Comparison of ENCODE assay signal across 8 cellular contexts in the genomic region with DNA sequence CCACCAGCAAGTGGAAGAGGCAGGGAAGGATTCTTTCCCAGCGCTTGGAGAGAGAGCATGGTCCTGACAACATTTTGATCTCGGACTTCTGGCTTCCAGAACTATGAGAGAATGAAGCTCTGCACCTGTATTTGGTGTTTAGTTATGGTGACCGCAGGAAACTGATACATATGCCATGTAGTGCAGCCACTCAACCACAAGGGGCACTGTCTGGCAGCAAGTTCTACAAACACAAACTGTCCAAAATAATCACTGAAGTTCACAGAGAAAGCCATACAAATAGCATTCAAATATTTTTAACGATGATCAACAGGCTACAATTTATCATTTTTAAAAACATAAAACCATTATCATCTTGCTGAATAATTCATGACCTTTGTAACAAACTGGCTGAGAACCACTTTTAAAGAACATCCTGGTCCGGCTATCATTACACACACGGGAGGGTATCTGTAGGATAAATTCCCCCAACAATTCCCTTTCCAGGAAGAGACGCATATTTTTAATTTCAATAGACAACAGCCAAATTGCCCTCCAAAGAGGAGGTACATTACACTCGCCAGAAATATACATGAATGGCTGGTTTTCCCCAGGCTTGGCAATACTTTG. TPM values are rescaled to one million over a fixed set of nuclear protein-coding genes. Genes with fewer than 3 reads are reported as not detected.
A peak's percentile ranks its signal among the peaks of the same experiment; 100 is the strongest.
DNase-seq lines count a peak whose midpoint lies in the region; ATAC-seq, FAIRE-seq and TF ChIP-seq lines count a peak whose summit lies in the region.

No MANE protein-coding gene starts in this region.

- no peak overlapping the region for H3K4ac ChIP-seq in IMR-90 (ENCODE audit: low read depth, low read length)

- intact Hi-C loops in IMR-90 (cut with micrococcal nuclease), result no loop called here
- intact Hi-C loops in head of caudate nucleus (cut with DNase I), result no loop called here

- H3K27me3 ChIP-seq in IMR-90 (ENCODE audit: control insufficient read depth, insufficient read depth, low read length), result no peaks in the 10 kb centered on the region

- no peak overlapping the region for H2AFZ ChIP-seq in IMR-90 (replicated peaks; ENCODE audit: low read length, poor library complexity)

- peaks cover 7% of the 10 kb centered on the region for H3K4me1 ChIP-seq in IMR-90 (ENCODE audit: control insufficient read depth, insufficient read depth, low read length)

- no peak overlapping the region for H2BK15ac ChIP-seq in IMR-90 (ENCODE audit: low read depth, low read length)

- in situ Hi-C loops in IMR-90 (cut with MboI; ENCODE audit: low sequenced_read_pairs), result no loop called here

- POLR2A ChIA-PET in IMR-90 (lab: Charles Lee; ENCODE audit: unreplicated experiment), result no interaction called here

- H4K91ac ChIP-seq in IMR-90 (ENCODE audit: insufficient read depth, low read depth, low read length), result no peak overlapping the region

- no peak for FAIRE-seq in RCC 7860 (lab: Jason Lieb, UNC)

- no TSS peak for BruUV-seq in IMR-90 (replicated peaks; lab: Mats Ljungman, UMichigan)

- no peaks in the 10 kb centered on the region for H3K9me3 ChIP-seq in IMR-90 (ENCODE audit: control insufficient read depth, insufficient read depth, low read length)

- DNase-seq in DMS153 treated with DMSO at 0.1 percent for 48 hours (lab: John Stamatoyannopoulos, UW; ENCODE audit: unreplicated experiment) (peak; percentile 36), IMR-90 (peak; percentile 70), RCC 7860 (ENCODE audit: low spot score) (peak; percentile 14), head of caudate nucleus (peak in 40 of 42 donors; percentile 39 to 88 (median 68)), retinal pigment epithelial cell (ENCODE audit: low read depth) (no peak)
- DNase-seq in activated gamma-delta T cell treated with anti-CD3 and anti-CD28 coated beads, Interleukin-2, amount 50 U/mL, for 16 hours (ENCODE audit: low read depth), result peak; percentile 30

- dilution Hi-C loops in IMR-90 (cut with HindIII; ENCODE audit: low sequenced_read_pairs, unreplicated experiment), result no loop called here

- peak; percentile 49 for ATAC-seq in IMR-90 (ENCODE audit: low read depth)
- ATAC-seq in GM19463 (IDR thresholded peaks at IDR 0.05; ENCODE audit: unreplicated experiment), result no peak
- no peak for ATAC-seq in GM18873 (IDR thresholded peaks at IDR 0.05; ENCODE audit: low FRiP score, unreplicated experiment)

- CTCF ChIA-PET in IMR-90 (lab: Yijun Ruan, JAX), result interaction anchor here (0.5 to 1.1 kb wide), 3 partner anchors 12 to 48 kb away, joined by 3 read pairs; no protein-coding TSS in a partner anchor

- no peak overlapping the region for H3K14ac ChIP-seq in IMR-90 (replicated peaks; ENCODE audit: low read depth, low read length)

- H3K36me3 ChIP-seq in IMR-90 (ENCODE audit: control insufficient read depth, insufficient read depth, low read length), result no peaks in the 10 kb centered on the region

- no peak overlapping the region for H2AK9ac ChIP-seq in IMR-90 (replicated peaks; ENCODE audit: low read depth, low read length, poor library complexity)

- WGBS in IMR-90 (ENCODE audit: extremely low coverage in 2 of 2, insufficient read length in 1 of 2), 2 experiments, result 0% methylated on average over 2 of the region's 8 CpGs; no CpG with 5 or more reads in 1 of the 2 experiments

- H3K4me3 ChIP-seq in IMR-90 (ENCODE audit: insufficient read depth, low read depth, low read length), result no peak overlapping the region
- H3K4me3 ChIP-seq in retinal pigment epithelial cell (ENCODE audit: low read length), result no peak overlapping the region

- peak; percentile 75 for TF ChIP-seq CTCF in IMR-90 (conservative IDR thresholded peaks at IDR 0.05; ENCODE audit: low read depth, low read length)
- peak; percentile 99 for TF ChIP-seq CTCF in retinal pigment epithelial cell (conservative IDR thresholded peaks at IDR 0.05; ENCODE audit: low read depth, low read length)

- no peak overlapping the region for H3K27ac ChIP-seq in IMR-90 (ENCODE audit: insufficient read depth, low read length)

- no peak overlapping the region for H3K56ac ChIP-seq in IMR-90 (ENCODE audit: extremely low read depth, insufficient read depth, low read length)

- peak; percentile 56 for TF ChIP-seq RAD21 in IMR-90 (IDR thresholded peaks at IDR 0.05; ENCODE audit: low read length)

- no peak overlapping the region for H2BK20ac ChIP-seq in IMR-90 (ENCODE audit: low read depth, low read length)

- H4K8ac ChIP-seq in IMR-90 (ENCODE audit: low read depth in 2 of 2, low read length in 2 of 2), result no peak overlapping the region

- H2AK5ac ChIP-seq in IMR-90 (ENCODE audit: low read depth, low read length), result no peak overlapping the region

- no peaks in the 10 kb centered on the region for H4K20me1 ChIP-seq in IMR-90 (ENCODE audit: insufficient read depth, low read length)

- H2BK5ac ChIP-seq in IMR-90 (ENCODE audit: low read depth, low read length, poor library complexity, severe bottlenecking), result no peak overlapping the region

- H2BK120ac ChIP-seq in IMR-90 (ENCODE audit: low read depth, low read length), result no peak overlapping the region

- peaks cover 0 to 1% of the 10 kb centered on the region in 2 experiments; a peak in 1 of 4 replicates for H3K79me1 ChIP-seq in IMR-90 (ENCODE audit: low read depth in 1 of 2, low read length in 2 of 2)

- H3K4me2 ChIP-seq in IMR-90 (ENCODE audit: low read depth, low read length), result no peak overlapping the region

- H3K23ac ChIP-seq in IMR-90 (ENCODE audit: low read depth, low read length), result no peak overlapping the region

- peaks cover 5% of the 10 kb centered on the region; the same call in 1 of the 2 replicates for H3K9me1 ChIP-seq in IMR-90 (ENCODE audit: insufficient read depth, low read length)

- H3K18ac ChIP-seq in IMR-90 (ENCODE audit: low read depth, low read length), result no peak overlapping the region

- H4K5ac ChIP-seq in IMR-90 (ENCODE audit: low read depth, low read length), result no peak overlapping the region

- no peak for TF ChIP-seq POLR2A in IMR-90 (IDR thresholded peaks at IDR 0.05; ENCODE audit: low read depth, low read length)

- H3K9ac ChIP-seq in IMR-90 (ENCODE audit: low read depth, low read length), result no peak overlapping the region

TF ChIP-seq in IMR-90, 13 proteins besides CTCF, POLR2A, EP300 and RAD21:
- no peak for TF ChIP-seq MAZ (IDR thresholded peaks at IDR 0.05; ENCODE audit: borderline replicate concordance, low read depth, low read length)
- no peak for TF ChIP-seq MAFK (IDR thresholded peaks at IDR 0.05; ENCODE audit: low read depth, low read length)
- no peak for TF ChIP-seq NFE2L2 (IDR thresholded peaks at IDR 0.05; ENCODE audit: low read depth, low read length)
- no peak for TF ChIP-seq FOS (IDR thresholded peaks at IDR 0.05; ENCODE audit: low read depth, low read length)
- TF ChIP-seq BHLHE40 (IDR thresholded peaks at IDR 0.05; ENCODE audit: low read depth, low read length), result no peak
- TF ChIP-seq RFX5 (IDR thresholded peaks at IDR 0.05; ENCODE audit: low read depth, low read length), result no peak
- TF ChIP-seq, protein P1, sequence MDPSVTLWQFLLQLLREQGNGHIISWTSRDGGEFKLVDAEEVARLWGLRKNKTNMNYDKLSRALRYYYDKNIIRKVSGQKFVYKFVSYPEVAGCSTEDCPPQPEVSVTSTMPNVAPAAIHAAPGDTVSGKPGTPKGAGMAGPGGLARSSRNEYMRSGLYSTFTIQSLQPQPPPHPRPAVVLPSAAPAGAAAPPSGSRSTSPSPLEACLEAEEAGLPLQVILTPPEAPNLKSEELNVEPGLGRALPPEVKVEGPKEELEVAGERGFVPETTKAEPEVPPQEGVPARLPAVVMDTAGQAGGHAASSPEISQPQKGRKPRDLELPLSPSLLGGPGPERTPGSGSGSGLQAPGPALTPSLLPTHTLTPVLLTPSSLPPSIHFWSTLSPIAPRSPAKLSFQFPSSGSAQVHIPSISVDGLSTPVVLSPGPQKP (IDR thresholded peaks at IDR 0.05; ENCODE audit: borderline replicate concordance, low read depth, low read length), result no peak
- no peak for TF ChIP-seq RCOR1 (IDR thresholded peaks at IDR 0.05; ENCODE audit: insufficient replicate concordance, low read length)
- no peak for TF ChIP-seq SMC3 (IDR thresholded peaks at IDR 0.05; ENCODE audit: low read depth, low read length)
TF ChIP-seq in IMR-90: peak in this region for 0.

RNA-seq across cellular contexts. Expression of a gene that starts 9.3 kb away (rescaled TPM):
- total RNA-seq in IMR-90 (2012; rRNA removed), result 12.8 and 13.4 TPM in 2 replicates
- 15.4 and 18.7 TPM in 2 replicates for polyA plus RNA-seq in IMR-90 (2012; rRNA removed)
- polyA plus RNA-seq in IMR-90 (2012; cell fraction: cytosol; rRNA removed), result 12.7 and 18.1 TPM in 2 replicates
- 5.1 and 8.9 TPM in 2 replicates for polyA plus RNA-seq in IMR-90 (2012; cell fraction: nucleus; rRNA removed; ENCODE audit: low replicate concordance)

RNA-seq across cellular contexts. Expression of a gene that starts 31.0 kb away (rescaled TPM):
- 7.5 and 8.8 TPM in 2 replicates for total RNA-seq in IMR-90 (2012; rRNA removed)
- 12.2 and 13.0 TPM in 2 replicates for polyA plus RNA-seq in IMR-90 (2012; rRNA removed)
- 8.1 and 10.8 TPM in 2 replicates for polyA plus RNA-seq in IMR-90 (2012; cell fraction: cytosol; rRNA removed)
- polyA plus RNA-seq in IMR-90 (2012; cell fraction: nucleus; rRNA removed; ENCODE audit: low replicate concordance), result 12.9 and 16.4 TPM in 2 replicates

RNA-seq across cellular contexts. Expression of a gene that starts 55.8 kb away (rescaled TPM):
- 110 and 222 TPM in 2 replicates for total RNA-seq in IMR-90 (2012; rRNA removed)
- 122 and 166 TPM in 2 replicates for polyA plus RNA-seq in IMR-90 (2012; rRNA removed)
- 441 and 499 TPM in 2 replicates for polyA plus RNA-seq in IMR-90 (2012; cell fraction: cytosol; rRNA removed)
- polyA plus RNA-seq in IMR-90 (2012; cell fraction: nucleus; rRNA removed; ENCODE audit: low replicate concordance), result 56.3 and 235 TPM in 2 replicates
